1 cellular context compared by ENCODE assay signal in the genomic region with DNA sequence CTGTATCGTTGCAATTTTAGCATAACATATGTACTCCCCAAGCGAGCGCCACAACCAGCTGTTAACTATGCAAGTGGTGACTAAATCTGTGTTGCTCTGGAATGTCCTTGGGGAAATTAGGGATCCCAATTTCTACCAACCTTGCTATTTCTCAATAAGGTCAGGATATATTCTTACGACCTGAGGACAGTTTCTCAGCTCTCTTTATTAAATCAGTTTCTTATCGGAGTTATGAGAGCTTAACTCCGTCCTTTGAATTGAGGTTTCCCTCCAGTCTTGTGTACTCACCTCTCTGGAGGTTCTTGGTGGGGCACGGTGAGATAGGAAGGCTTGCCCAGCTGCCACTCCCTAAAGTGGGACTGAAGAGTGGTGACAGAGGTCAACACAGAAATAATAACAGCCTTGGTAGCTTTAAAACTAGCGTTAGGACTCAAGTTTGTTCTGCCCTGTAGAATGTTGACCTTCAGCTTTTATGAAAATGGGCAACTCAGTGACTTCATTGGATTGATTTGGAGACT.
TF ChIP-seq lines count a peak whose summit lies in the region.

No MANE protein-coding gene starts in this region.

TF ChIP-seq in neural cell, 6 proteins besides CTCF, POLR2A, EP300 and RAD21 (continued from another document):
- TF ChIP-seq REST (IDR thresholded peaks at IDR 0.05; ENCODE audit: borderline replicate concordance) (no peak), SMC3 (conservative IDR thresholded peaks at IDR 0.05; ENCODE audit: poor library complexity) (no peak)
TF ChIP-seq in neural cell: peak in this region for 0.
